Comparison of ENCODE assay signal across 26 cellular contexts in the genomic region with DNA sequence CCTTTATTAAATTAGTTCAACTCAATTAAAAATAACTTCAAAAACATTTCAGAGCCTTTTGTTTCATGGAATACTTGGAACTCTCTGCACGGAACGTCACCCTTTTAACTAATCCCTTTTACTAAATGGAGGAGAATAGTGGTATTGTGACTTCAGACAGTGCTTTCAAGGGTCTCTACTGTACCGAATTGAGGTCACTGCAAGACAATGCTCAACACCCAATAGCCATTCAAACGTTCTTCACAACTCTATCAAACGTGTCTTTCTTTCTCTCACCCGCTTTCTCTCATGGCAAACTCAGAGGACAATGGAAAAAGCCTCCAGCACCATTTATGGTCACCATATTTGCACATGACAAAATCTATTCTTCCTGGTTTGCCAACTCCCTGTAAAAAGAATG.
"Had no signal": no experiment of that assay in that cellular context is flagged by ENCODE, and none has a peak within 500 bp of the region (broad histone marks: within the 10 kb centered on the region; RNA-seq: fewer than 3 reads in every experiment).

No MANE protein-coding gene starts in this region.

- DNase-seq: activated CD4-positive, alpha-beta T cell treated with anti-CD3 and anti-CD28 coated beads, Interleukin-2, amount 50 U/mL, for 1 hour; activated CD4-positive, CD25-positive, alpha-beta regulatory T cell treated with anti-CD3 and anti-CD28 coated beads, Interleukin-2, amount 50 U/mL, for 72 hours; activated CD8-positive, alpha-beta memory T cell treated with anti-CD3 and anti-CD28 coated beads, Interleukin-2, amount 10 ng/mL, durations not matched to agents 7 days and 5 days; activated CD8-positive, alpha-beta T cell treated with anti-CD3 and anti-CD28 coated beads for 36 hours; activated naive CD4-positive, alpha-beta T cell; activated T-cell treated with anti-CD3 and anti-CD28 coated beads, Interleukin-2, amount 50 U/mL, for 48 hours; cerebellar nuclear complex; cortex of kidney; left lung; lower lobe of right lung; mesenchymal stem cell; natural killer cell; sigmoid colon; small intestine; stimulated activated CD4-positive, alpha-beta T cell treated with anti-CD3 and anti-CD28 coated beads, Interleukin-4, amount 100 ng/mL, for 24 hours; T-helper 2 cell; trophoblast cell; uterus had no signal

- ATAC-seq: activated CD8-positive, alpha-beta memory T cell treated with anti-CD3 and anti-CD28 coated beads, Interleukin-2, amount 10 ng/mL, durations not matched to agents 7 days and 5 days; activated CD8-positive, alpha-beta T cell treated with anti-CD3 and anti-CD28 coated beads for 36 hours; activated naive CD4-positive, alpha-beta T cell treated with anti-CD3 and anti-CD28 coated beads, Interleukin-2, amount 50 U/mL, for 72 hours; left lung; lower lobe of right lung; natural killer cell; stimulated activated effector memory CD8-positive, alpha-beta T cell treated with anti-CD3 and anti-CD28 coated beads, Interleukin-12 subunit alpha, Interleukin-12 subunit beta, amount 100 ng/mL, for 72 hours had no signal

- H3K27ac ChIP-seq: cardiac muscle cell, esophagus muscularis mucosa, left lung, lower lobe of right lung, neutrophil, sigmoid colon, thoracic aorta, uterus had no signal

- H3K27me3 ChIP-seq: cardiac muscle cell, esophagus muscularis mucosa, left lung, neutrophil, sigmoid colon, uterus had no signal

- H3K36me3 Mint-ChIP-seq: activated CD8-positive, alpha-beta memory T cell treated with anti-CD3 and anti-CD28 coated beads, Interleukin-2, amount 10 ng/mL, durations not matched to agents 7 days and 5 days; activated naive CD4-positive, alpha-beta T cell treated with anti-CD3 and anti-CD28 coated beads, Interleukin-2, amount 50 U/mL, for 72 hours; natural killer cell; stimulated activated effector memory CD8-positive, alpha-beta T cell treated with anti-CD3 and anti-CD28 coated beads, Interleukin-12 subunit alpha, Interleukin-12 subunit beta, amount 100 ng/mL, for 72 hours had no signal

- H3K4me1 ChIP-seq: esophagus muscularis mucosa, left lung, lower lobe of right lung, sigmoid colon had no signal

- H3K36me3 ChIP-seq: cardiac muscle cell, esophagus muscularis mucosa, left lung, lower lobe of right lung, neutrophil, sigmoid colon, thoracic aorta, uterus had no signal

- H3K4me3 Mint-ChIP-seq: activated CD8-positive, alpha-beta memory T cell treated with anti-CD3 and anti-CD28 coated beads, Interleukin-2, amount 10 ng/mL, durations not matched to agents 7 days and 5 days; activated CD8-positive, alpha-beta T cell treated with anti-CD3 and anti-CD28 coated beads for 36 hours; natural killer cell; stimulated activated effector memory CD8-positive, alpha-beta T cell treated with anti-CD3 and anti-CD28 coated beads, Interleukin-12 subunit alpha, Interleukin-12 subunit beta, amount 100 ng/mL, for 72 hours; stimulated activated naive CD8-positive, alpha-beta T cell treated with anti-CD3 and anti-CD28 coated beads, Interleukin-15, Interleukin-2, amounts not matched to agents 100 ng/mL and 50 ng/mL, for 24 hours had no signal

- H3K4me1 Mint-ChIP-seq: activated CD8-positive, alpha-beta memory T cell treated with anti-CD3 and anti-CD28 coated beads, Interleukin-2, amount 10 ng/mL, durations not matched to agents 7 days and 5 days; natural killer cell; stimulated activated effector memory CD8-positive, alpha-beta T cell treated with anti-CD3 and anti-CD28 coated beads, Interleukin-12 subunit alpha, Interleukin-12 subunit beta, amount 100 ng/mL, for 72 hours had no signal

- H3K4me3 ChIP-seq: cardiac muscle cell, esophagus muscularis mucosa, left lung, lower lobe of right lung, sigmoid colon, thoracic aorta, uterus had no signal

- H3K9me3 Mint-ChIP-seq: activated T-helper 2 cell treated with anti-CD3 and anti-CD28 coated beads, Interferon-gamma antibody, Interleukin-2, Interleukin-4, amounts not matched to agents 10 μg/mL and 5 μg/mL and 100 μg/mL, durations not matched to agents 14 hours and 24 hours and 36 hours; stimulated activated effector memory CD8-positive, alpha-beta T cell treated with anti-CD3 and anti-CD28 coated beads, Interleukin-12 subunit alpha, Interleukin-12 subunit beta, amount 100 ng/mL, for 72 hours; stimulated activated naive CD8-positive, alpha-beta T cell treated with anti-CD3 and anti-CD28 coated beads, Interleukin-15, Interleukin-2, amounts not matched to agents 100 ng/mL and 50 ng/mL, for 24 hours had no signal

- H3K9me3 ChIP-seq: esophagus muscularis mucosa, left lung, lower lobe of right lung, neutrophil, sigmoid colon, thoracic aorta, uterus had no signal

- H3K27me3 Mint-ChIP-seq: activated CD8-positive, alpha-beta memory T cell treated with anti-CD3 and anti-CD28 coated beads, Interleukin-2, amount 10 ng/mL, durations not matched to agents 7 days and 5 days; activated CD8-positive, alpha-beta T cell treated with anti-CD3 and anti-CD28 coated beads for 36 hours; stimulated activated naive CD8-positive, alpha-beta T cell treated with anti-CD3 and anti-CD28 coated beads, Interleukin-15, Interleukin-2, amounts not matched to agents 100 ng/mL and 50 ng/mL, for 24 hours had no signal

- H3K27ac Mint-ChIP-seq: activated CD8-positive, alpha-beta memory T cell treated with anti-CD3 and anti-CD28 coated beads, Interleukin-2, amount 10 ng/mL, durations not matched to agents 7 days and 5 days; activated CD8-positive, alpha-beta T cell treated with anti-CD3 and anti-CD28 coated beads for 36 hours; activated naive CD4-positive, alpha-beta T cell treated with anti-CD3 and anti-CD28 coated beads, Interleukin-2, amount 50 U/mL, for 72 hours; activated T-helper 2 cell treated with anti-CD3 and anti-CD28 coated beads, Interferon-gamma antibody, Interleukin-2, Interleukin-4, amounts not matched to agents 10 μg/mL and 5 μg/mL and 100 μg/mL, durations not matched to agents 14 hours and 24 hours and 36 hours; natural killer cell; stimulated activated effector memory CD8-positive, alpha-beta T cell treated with anti-CD3 and anti-CD28 coated beads, Interleukin-12 subunit alpha, Interleukin-12 subunit beta, amount 100 ng/mL, for 72 hours; stimulated activated naive CD8-positive, alpha-beta T cell treated with anti-CD3 and anti-CD28 coated beads, Interleukin-15, Interleukin-2, amounts not matched to agents 100 ng/mL and 50 ng/mL, for 24 hours had no signal
